ENCODE assay signal across 8 cellular contexts in genomic region chr3:52317601-52318000, GRCh38. TPM values are rescaled to one million over a fixed set of nuclear protein-coding genes. Genes with fewer than 3 reads are reported as not detected.
A peak's percentile ranks its signal among the peaks of the same experiment; 100 is the strongest.
DNase-seq lines count a peak whose midpoint lies in the region; ATAC-seq and TF ChIP-seq lines count a peak whose summit lies in the region.

No MANE protein-coding gene starts in this region.

- H3K27ac Mint-ChIP-seq in chondrocyte (ENCODE audit: unreplicated experiment) = no peak overlapping the region

- DNase-seq in H7 (peak; percentile 99), chondrocyte (ENCODE audit: low spot score) (peak; percentile 81), left lobe of liver (ENCODE audit: low spot score) (no peak)
- peak; percentile 47 for DNase-seq in stimulated activated CD8-positive, alpha-beta memory T cell treated with anti-CD3 and anti-CD28 coated beads, Interleukin-12 subunit alpha, Interleukin-12 subunit beta, amount 100 ng/mL, for 1 hour (ENCODE audit: low read depth)

- H3K36me3 ChIP-seq in H7 (replicated peaks; ENCODE audit: control insufficient read depth, insufficient read depth, low read length) = no peaks in the 10 kb centered on the region

- peaks cover 3% of the 10 kb centered on the region; the same call in 1 of the 2 replicates for H3K27me3 ChIP-seq in H7 (ENCODE audit: control insufficient read depth, insufficient read depth, low read length)

- ATAC-seq in activated CD4-positive, CD25-positive, alpha-beta regulatory T cell treated with anti-CD3 and anti-CD28 coated beads, Interleukin-2, amount 50 U/mL, for 24 hours = peak; percentile 96 to 97
- ATAC-seq in left lobe of liver = peak; percentile 38
- no peak for ATAC-seq in HG02938 (IDR thresholded peaks at IDR 0.05; ENCODE audit: unreplicated experiment)
- ATAC-seq in GM21515 (IDR thresholded peaks at IDR 0.05; ENCODE audit: unreplicated experiment) = no peak
- ATAC-seq in GM19463 (IDR thresholded peaks at IDR 0.05; ENCODE audit: unreplicated experiment) = no peak

- H3K4me3 Mint-ChIP-seq in chondrocyte (ENCODE audit: unreplicated experiment) = peak overlapping the region; percentile 58

- H3K36me3 Mint-ChIP-seq in chondrocyte (ENCODE audit: low read depth) = peaks cover under 1% of the 10 kb centered on the region

- H3K9me3 Mint-ChIP-seq in chondrocyte (ENCODE audit: low read depth) = no peaks in the 10 kb centered on the region

- TF ChIP-seq CTCF in chondrocyte (IDR thresholded peaks at IDR 0.05) = no peak

- peak overlapping the region; percentile 35 for H3K4me3 ChIP-seq in H7 (ENCODE audit: insufficient read depth, low read depth, low read length)

- H3K4me1 Mint-ChIP-seq in chondrocyte (ENCODE audit: low read depth) = peaks cover 4% of the 10 kb centered on the region

- peaks cover 3% of the 10 kb centered on the region for H3K27me3 Mint-ChIP-seq in chondrocyte (ENCODE audit: low read depth)

RNA-seq across cellular contexts. Expression of gene DNAH1, which starts 1.5 kb away (rescaled TPM):
- 0.48 and 2.0 TPM in 2 replicates for total RNA-seq in H7 (2014; rRNA removed; shearing (Covaris generic))
- total RNA-seq in chondrocyte (5.0 to 9.4 TPM (median 5.4 TPM) in 3 replicates), left lobe of liver (9.6 TPM)

RNA-seq across cellular contexts. Expression of gene GLYCTK, which starts 30.0 kb away (rescaled TPM):
- 6.1 and 8.5 TPM in 2 replicates for total RNA-seq in H7 (2014; rRNA removed; shearing (Covaris generic))
- total RNA-seq in chondrocyte (4.8 to 9.8 TPM (median 5.0 TPM) in 3 replicates), left lobe of liver (396 TPM)

RNA-seq across cellular contexts. Expression of gene WDR82, which starts 39.2 kb away (rescaled TPM):
- total RNA-seq in H7 (2014; rRNA removed; shearing (Covaris generic)) = 60.3 and 63.8 TPM in 2 replicates
- 73.0 to 74.9 TPM (median 74.7 TPM) in 3 replicates for total RNA-seq in chondrocyte
- 18.6 TPM for total RNA-seq in left lobe of liver

Comparison
In these comparisons a context has a peak if more than half of its experiments do, and no peak if none do; other contexts are left out.
1. ATAC-seq: peak in activated CD4-positive, CD25-positive, alpha-beta regulatory T cell treated with anti-CD3 and anti-CD28 coated beads, Interleukin-2, amount 50 U/mL, for 24 hours (2 of 2) and left lobe of liver (single experiment); none in HG02938 (single experiment), GM21515 (single experiment) and GM19463 (single experiment).
2. RNA of gene GLYCTK, which starts 30.0 kb away (total RNA-seq): 396 TPM in left lobe of liver (single experiment); 6.1 to 8.5 TPM in H7 and 4.8 to 9.8 TPM in chondrocyte; every median in the first group is over 10 times any median in the second.